8 cellular contexts compared by ENCODE assay signal in genomic region chr7:7099584-7100014, GRCh38.
A peak's percentile ranks its signal among the peaks of the same experiment; 100 is the strongest.
DNase-seq lines count a peak whose midpoint lies in the region; ATAC-seq and TF ChIP-seq lines count a peak whose summit lies in the region.

No MANE protein-coding gene starts in this region.

- H2BK15ac ChIP-seq in mesenchymal stem cell (ENCODE audit: low read depth, poor library complexity, severe bottlenecking), result no peak overlapping the region

- no peaks in the 10 kb centered on the region for H3K79me1 ChIP-seq in mesenchymal stem cell (replicated peaks; ENCODE audit: low read length, poor library complexity, severe bottlenecking)

- H3K4me2 ChIP-seq in mesenchymal stem cell (ENCODE audit: low read length, poor library complexity, severe bottlenecking), result no peak overlapping the region

- H3K4me1 Mint-ChIP-seq in endothelial cell (ENCODE audit: unreplicated experiment), result peaks cover 21% of the 10 kb centered on the region
- H3K4me1 Mint-ChIP-seq in T-helper 17 cell, result peaks cover 5% of the 10 kb centered on the region

- H3K4ac ChIP-seq in mesenchymal stem cell (ENCODE audit: low read depth in 1 of 2, low read length in 2 of 2), result no peak overlapping the region

- no peak overlapping the region for H3K4me3 Mint-ChIP-seq in endothelial cell (ENCODE audit: unreplicated experiment)
- H3K4me3 Mint-ChIP-seq in T-helper 17 cell, result no peak overlapping the region

- ATAC-seq in HG02840 (IDR thresholded peaks at IDR 0.05; ENCODE audit: low FRiP score, unreplicated experiment), result no peak
- no peak for ATAC-seq in T-helper 17 cell

- H3K36me3 ChIP-seq in mesenchymal stem cell (ENCODE audit: control insufficient read depth in 1 of 2, insufficient read depth in 2 of 2, low read depth in 1 of 2, low read length in 2 of 2), result no peaks in the 10 kb centered on the region

- H3K9ac ChIP-seq in mesenchymal stem cell (ENCODE audit: low read length), result no peak overlapping the region

- H2BK5ac ChIP-seq in mesenchymal stem cell (ENCODE audit: low read depth, low read length, poor library complexity, severe bottlenecking), result no peak overlapping the region

- H3K23ac ChIP-seq in mesenchymal stem cell (ENCODE audit: low read length in 2 of 2), result no peak overlapping the region

- no peaks in the 10 kb centered on the region for H3K9me3 Mint-ChIP-seq in endothelial cell (ENCODE audit: unreplicated experiment)

- H3K27me3 ChIP-seq in mesenchymal stem cell (ENCODE audit: control insufficient read depth in 1 of 2, insufficient read depth in 1 of 2, low read length in 2 of 2), result peaks cover 0 to 4% of the 10 kb centered on the region in 2 experiments

- DNase-seq in GDM1 (lab: John Stamatoyannopoulos, UW), result peak; percentile 45
- DNase-seq in NCI-H748 (lab: John Stamatoyannopoulos, UW; ENCODE audit: unreplicated experiment), result peak; percentile 76
- DNase-seq in endothelial cell (ENCODE audit: low spot score), result peak; percentile 65
- peak; percentile 95 for DNase-seq in mesenchymal stem cell
- no peak for DNase-seq in T-helper 17 cell
- no peak for DNase-seq in stimulated activated naive CD4-positive, alpha-beta T cell (lab: John Stamatoyannopoulos, UW)
- DNase-seq in KG1 (lab: John Stamatoyannopoulos, UW), result no peak

- H3K9me3 ChIP-seq in mesenchymal stem cell (ENCODE audit: control insufficient read depth, low read length) (no peaks in the 10 kb centered on the region), T-helper 17 cell (ENCODE audit: control insufficient read depth, low read length, poor library complexity, severe bottlenecking) (no peaks in the 10 kb centered on the region)

- H3K27me3 Mint-ChIP-seq in endothelial cell (ENCODE audit: unreplicated experiment) (peaks cover 4% of the 10 kb centered on the region), T-helper 17 cell (peaks cover 20% of the 10 kb centered on the region)

- no peaks in the 10 kb centered on the region for H3K36me3 Mint-ChIP-seq in endothelial cell (ENCODE audit: low read depth, unreplicated experiment)
- peaks cover 2% of the 10 kb centered on the region for H3K36me3 Mint-ChIP-seq in T-helper 17 cell (ENCODE audit: low read depth)

- TF ChIP-seq CTCF in endothelial cell (IDR thresholded peaks at IDR 0.05; ENCODE audit: unreplicated experiment), result no peak

- 8% methylated on average over 1 of the region's 1 CpG for WGBS in mesenchymal stem cell

- H4K8ac ChIP-seq in mesenchymal stem cell (ENCODE audit: low read length), result no peak overlapping the region

- peaks cover 8% of the 10 kb centered on the region for H3K4me1 ChIP-seq in mesenchymal stem cell (ENCODE audit: control insufficient read depth, insufficient read depth, low read depth, low read length)

- no peak overlapping the region for H3K14ac ChIP-seq in mesenchymal stem cell (ENCODE audit: low read length in 2 of 2)

- H3K18ac ChIP-seq in mesenchymal stem cell (ENCODE audit: low read depth in 1 of 2, low read length in 2 of 2), result peak overlapping the region in 1 of 2 experiments; percentile 48

- H2BK12ac ChIP-seq in mesenchymal stem cell (ENCODE audit: low read length in 2 of 2), result no peak overlapping the region

- H3K4me3 ChIP-seq in mesenchymal stem cell (ENCODE audit: insufficient read depth in 1 of 2, low read depth in 1 of 2, low read length in 2 of 2), result no peak overlapping the region

- H2BK120ac ChIP-seq in mesenchymal stem cell (ENCODE audit: low read depth, low read length), result no peak overlapping the region

- H3K27ac Mint-ChIP-seq in endothelial cell (ENCODE audit: unreplicated experiment) (peak overlapping the region; percentile 93), T-helper 17 cell (no peak overlapping the region)

- no peak overlapping the region for H4K91ac ChIP-seq in mesenchymal stem cell (ENCODE audit: low read length)

- H3K27ac ChIP-seq in mesenchymal stem cell (ENCODE audit: low read length, poor library complexity, severe bottlenecking), result peak overlapping the region; percentile 66

- H2AK5ac ChIP-seq in mesenchymal stem cell (ENCODE audit: low read length, severe bottlenecking), result no peak overlapping the region

- H2AFZ ChIP-seq in mesenchymal stem cell (ENCODE audit: low read depth, low read length), result no peak overlapping the region

Comparison
In these comparisons a context has a peak if more than half of its experiments do, and no peak if none do; other contexts are left out.
1. DNase-seq: peak in GDM1 (single experiment), NCI-H748 (single experiment), endothelial cell (single experiment) and mesenchymal stem cell (single experiment); none in T-helper 17 cell (0 of 3), stimulated activated naive CD4-positive, alpha-beta T cell (0 of 6) and KG1 (single experiment).